In the genomic region with DNA sequence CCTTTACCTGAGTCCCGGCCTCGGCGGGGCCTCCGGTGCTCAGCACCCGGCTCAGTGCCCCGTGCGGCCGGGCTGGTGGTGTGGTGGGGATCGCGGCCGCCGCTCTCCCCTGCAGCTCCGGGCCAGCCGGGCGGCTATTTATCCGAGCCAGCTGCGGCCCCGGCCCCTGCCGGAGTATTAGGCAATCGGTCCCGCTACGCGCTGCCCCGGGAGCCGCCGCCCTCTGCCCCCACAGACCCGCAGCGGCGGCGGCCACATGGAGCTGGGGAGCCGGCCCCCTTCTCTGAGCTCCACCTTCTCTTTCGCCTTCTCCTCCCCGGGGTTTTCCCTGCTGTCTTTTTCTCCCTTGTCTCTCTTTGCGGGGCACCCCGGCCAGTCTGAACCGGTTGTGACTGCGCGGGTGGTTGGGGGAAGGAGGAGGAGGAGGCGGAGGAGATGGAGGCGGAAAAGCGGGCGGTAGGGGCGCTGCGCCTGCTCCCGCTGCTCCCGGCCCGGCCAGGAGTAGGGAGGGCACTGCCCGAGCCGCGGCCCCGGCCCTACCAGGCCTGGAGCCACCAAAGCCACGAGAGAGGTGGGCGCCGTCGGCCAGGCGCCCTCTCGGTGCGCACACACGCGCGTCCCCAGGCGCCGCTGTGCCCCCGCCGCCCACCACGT, we compare ENCODE assay signal across 8 cellular contexts. TPM values are rescaled to one million over a fixed set of nuclear protein-coding genes. Genes with fewer than 3 reads are reported as not detected.
DNase-seq lines count a peak whose midpoint lies in the region; ATAC-seq, FAIRE-seq and TF ChIP-seq lines count a peak whose summit lies in the region.

TSS of gene SLC16A9 (minus strand) at position 379 of the 654 bp plus-strand sequence. CDS start 25,559 bp downstream, outside the sequence.

- H3K27me3 ChIP-seq in Panc1 (ENCODE audit: control insufficient read depth, insufficient read depth, low read length) (peaks cover 37% of the 10 kb centered on the region), small intestine (ENCODE audit: control insufficient read depth in 2 of 2, insufficient read depth in 2 of 2, low read length in 2 of 2) (peaks cover 2 to 11% of the 10 kb centered on the region in 2 donors)

- peak within 1 kb of the TSS; percentile 49 to 50 for H3K4me3 ChIP-seq in Panc1 (ENCODE audit: low read depth in 2 of 2, low read length in 2 of 2)
- peak within 1 kb of the TSS; percentile 48 to 56 for H3K4me3 ChIP-seq in small intestine (ENCODE audit: low read depth in 1 of 2, low read length in 2 of 2)
- no peak within 1 kb of the TSS for H3K4me3 ChIP-seq in OCI-LY7 (ENCODE audit: low read depth, low read length, poor library complexity, severe bottlenecking)

- ATAC-seq in GM19452 (IDR thresholded peaks at IDR 0.05; ENCODE audit: unreplicated experiment) (peak; percentile 85), HG03457 (IDR thresholded peaks at IDR 0.05; ENCODE audit: unreplicated experiment) (peak; percentile 88), Panc1 (peak; percentile 88)

- WGBS in small intestine, 3 donors: 0 to 1% (median 1%) methylated on average over 47 to 66 of the region's 66 CpGs

- BruUV-seq in Panc1 (replicated peaks; lab: Mats Ljungman, UMichigan): no TSS peak
- no TSS peak for BruUV-seq in OCI-LY7 (replicated peaks; lab: Mats Ljungman, UMichigan)

- H3K36me3 ChIP-seq in Panc1 (ENCODE audit: control insufficient read depth, insufficient read depth, low read length) (no peaks in the 10 kb centered on the region), small intestine (ENCODE audit: control insufficient read depth in 2 of 2, insufficient read depth in 2 of 2, low read length in 2 of 2) (no peaks in the 10 kb centered on the region), OCI-LY7 (ENCODE audit: insufficient read depth, low read length) (no peaks in the 10 kb centered on the region)

- no peaks in the 10 kb centered on the region for H3K9me3 Mint-ChIP-seq in brain

- H3K27ac ChIP-seq in Panc1 (ENCODE audit: low read length): no peak within 1 kb of the TSS
- H3K27ac ChIP-seq in small intestine (ENCODE audit: low read depth in 1 of 2, low read length in 1 of 2): no peak within 1 kb of the TSS
- H3K27ac ChIP-seq in OCI-LY7 (ENCODE audit: low read depth, low read length, poor library complexity, severe bottlenecking): no peak within 1 kb of the TSS

- CTCF ChIA-PET in Panc1 (lab: Charles Lee) (interaction anchor here (0.5 kb wide), 1 partner anchor 29 kb away, joined by 4 read pairs; no protein-coding TSS in a partner anchor), OCI-LY7 (lab: Charles Lee; ENCODE audit: unreplicated experiment) (no interaction called here)

- H3K4me1 Mint-ChIP-seq in brain: peaks cover 31% of the 10 kb centered on the region

- peak within 1 kb of the TSS; percentile 92 to 95 (median 93) for H3K4me3 Mint-ChIP-seq in brain

- no peak within 1 kb of the TSS for H2AFZ ChIP-seq in OCI-LY7 (ENCODE audit: low read length)

- H3K36me3 Mint-ChIP-seq in brain: peaks cover 30% of the 10 kb centered on the region

- peaks cover 22% of the 10 kb centered on the region for H3K27me3 Mint-ChIP-seq in brain

- no peaks in the 10 kb centered on the region for H3K9me3 ChIP-seq in Panc1 (ENCODE audit: control insufficient read depth, insufficient read depth, low read depth, low read length)
- H3K9me3 ChIP-seq in small intestine (ENCODE audit: control insufficient read depth, low read depth): no peaks in the 10 kb centered on the region
- H3K9me3 ChIP-seq in OCI-LY7 (ENCODE audit: low read length): no peaks in the 10 kb centered on the region

- H3K9me2 ChIP-seq in OCI-LY7 (ENCODE audit: insufficient read depth, low read length): no peaks in the 10 kb centered on the region

- H3K27ac Mint-ChIP-seq in brain: peak within 1 kb of the TSS; percentile 86 to 97 (median 93)

- no peak for FAIRE-seq in small intestine (lab: Jason Lieb, UNC)

- TF ChIP-seq CTCF in Panc1 (IDR thresholded peaks at IDR 0.05): peak; percentile 71
- peak in 1 of 2 experiments; percentile 62 for TF ChIP-seq CTCF in brain (conservative IDR thresholded peaks at IDR 0.05)
- no peak for TF ChIP-seq CTCF in OCI-LY7 (conservative IDR thresholded peaks at IDR 0.05; ENCODE audit: low read length)

- H3K4me1 ChIP-seq in Panc1 (ENCODE audit: control insufficient read depth, insufficient read depth, low read length) (peaks cover 4% of the 10 kb centered on the region; the same call in 1 of the 2 replicates), small intestine (ENCODE audit: control insufficient read depth in 2 of 2, insufficient read depth in 1 of 2, low read depth in 1 of 2, low read length in 1 of 2) (peaks cover 0 to 3% of the 10 kb centered on the region in 2 donors), OCI-LY7 (ENCODE audit: insufficient read depth, low read length, poor library complexity, severe bottlenecking) (no peaks in the 10 kb centered on the region)

- no peak within 1 kb of the TSS for H3K4me2 ChIP-seq in OCI-LY7 (ENCODE audit: low read length)

- POLR2A ChIA-PET in Panc1 (lab: Charles Lee) (interaction anchor here (0.6 kb wide), 1 partner anchor 12 kb away, joined by 3 read pairs; no protein-coding TSS in a partner anchor), OCI-LY7 (lab: Charles Lee) (no interaction called here)

- H3K79me2 ChIP-seq in OCI-LY7 (ENCODE audit: insufficient read depth, low read depth, low read length): no peaks in the 10 kb centered on the region

- in situ Hi-C loops in Panc1 (cut with HindIII; ENCODE audit: low pct_unique_long_range_greater_than_20kb, low sequenced_read_pairs): no loop called here

- intact Hi-C loops in Panc1 (cut with micrococcal nuclease; ENCODE audit: unreplicated experiment): no loop called here
- intact Hi-C loops in OCI-LY7 (cut with micrococcal nuclease; ENCODE audit: unreplicated experiment): no loop called here

- H4K20me1 ChIP-seq in OCI-LY7 (ENCODE audit: insufficient read depth, low read length): no peaks in the 10 kb centered on the region

- DNase-seq in EL (peak; percentile 43), Panc1 (ENCODE audit: low read depth, low spot score) (no peak), iPS-NIHi11 (ENCODE audit: low spot score) (peak; percentile 89), small intestine (peak; percentile 6), OCI-LY7 (ENCODE audit: low spot score) (no peak)

RNA-seq across cellular contexts. Expression of gene SLC16A9, which starts in this region (rescaled TPM):
- total RNA-seq in Panc1 (2021; ENCODE audit: unreplicated experiment): 0.13 TPM
- polyA plus RNA-seq in Panc1 (2012; ENCODE audit: insufficient read length): not detected
- 3.4 TPM for polyA plus RNA-seq in brain (ENCODE audit: insufficient read depth, low read depth, low replicate concordance)
- under 1 TPM; 0.18 to 0.27 (median 0.22) TPM for polyA plus RNA-seq in small intestine
- total RNA-seq in OCI-LY7 (2014; rRNA removed; shearing (Covaris generic)): not detected in 2 replicates
- not detected in 2 replicates for total RNA-seq in OCI-LY7 (2022)

Comparison
In these comparisons a context has a peak if more than half of its experiments do, and no peak if none do; other contexts are left out.
1. Peak in ATAC-seq and H3K4me3 ChIP-seq in Panc1; RNA of the gene not detected or under 1 TPM.
2. Peak in DNase-seq and H3K4me3 ChIP-seq in small intestine; RNA of the gene not detected or under 1 TPM.
3. DNase-seq: peak in EL (single experiment) and iPS-NIHi11 (single experiment); none in Panc1 (single experiment) and OCI-LY7 (single experiment).
4. Peak in every context shown above with its lines, with median percentiles within 50 percentile points of each other: ATAC-seq.